1 cellular context compared by ENCODE assay signal in the genomic region with DNA sequence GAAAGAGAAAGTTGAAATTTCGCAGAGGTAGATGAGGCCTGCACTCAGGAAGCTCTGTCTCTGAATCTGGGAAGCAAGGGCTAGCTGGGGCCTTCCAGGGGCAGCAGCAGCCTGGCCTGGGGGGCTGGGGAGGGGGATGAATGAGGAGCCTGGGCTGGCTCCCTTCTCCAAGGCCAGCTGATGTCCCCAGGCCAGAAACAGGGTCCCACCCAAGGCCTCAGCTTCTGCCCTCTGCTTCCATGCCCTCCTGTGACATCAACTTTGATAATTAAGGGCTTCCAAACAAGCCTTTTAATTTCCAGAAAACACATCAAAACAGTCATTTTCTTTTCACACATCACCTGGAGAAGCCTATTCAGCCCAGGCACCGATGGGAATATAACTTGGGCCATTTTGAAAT.
TF ChIP-seq lines count a peak whose summit lies in the region.

No MANE protein-coding gene starts in this region.

TF ChIP-seq in K562, 482 proteins besides CTCF, POLR2A, EP300 and RAD21:
- TF ChIP-seq, protein P1, sequence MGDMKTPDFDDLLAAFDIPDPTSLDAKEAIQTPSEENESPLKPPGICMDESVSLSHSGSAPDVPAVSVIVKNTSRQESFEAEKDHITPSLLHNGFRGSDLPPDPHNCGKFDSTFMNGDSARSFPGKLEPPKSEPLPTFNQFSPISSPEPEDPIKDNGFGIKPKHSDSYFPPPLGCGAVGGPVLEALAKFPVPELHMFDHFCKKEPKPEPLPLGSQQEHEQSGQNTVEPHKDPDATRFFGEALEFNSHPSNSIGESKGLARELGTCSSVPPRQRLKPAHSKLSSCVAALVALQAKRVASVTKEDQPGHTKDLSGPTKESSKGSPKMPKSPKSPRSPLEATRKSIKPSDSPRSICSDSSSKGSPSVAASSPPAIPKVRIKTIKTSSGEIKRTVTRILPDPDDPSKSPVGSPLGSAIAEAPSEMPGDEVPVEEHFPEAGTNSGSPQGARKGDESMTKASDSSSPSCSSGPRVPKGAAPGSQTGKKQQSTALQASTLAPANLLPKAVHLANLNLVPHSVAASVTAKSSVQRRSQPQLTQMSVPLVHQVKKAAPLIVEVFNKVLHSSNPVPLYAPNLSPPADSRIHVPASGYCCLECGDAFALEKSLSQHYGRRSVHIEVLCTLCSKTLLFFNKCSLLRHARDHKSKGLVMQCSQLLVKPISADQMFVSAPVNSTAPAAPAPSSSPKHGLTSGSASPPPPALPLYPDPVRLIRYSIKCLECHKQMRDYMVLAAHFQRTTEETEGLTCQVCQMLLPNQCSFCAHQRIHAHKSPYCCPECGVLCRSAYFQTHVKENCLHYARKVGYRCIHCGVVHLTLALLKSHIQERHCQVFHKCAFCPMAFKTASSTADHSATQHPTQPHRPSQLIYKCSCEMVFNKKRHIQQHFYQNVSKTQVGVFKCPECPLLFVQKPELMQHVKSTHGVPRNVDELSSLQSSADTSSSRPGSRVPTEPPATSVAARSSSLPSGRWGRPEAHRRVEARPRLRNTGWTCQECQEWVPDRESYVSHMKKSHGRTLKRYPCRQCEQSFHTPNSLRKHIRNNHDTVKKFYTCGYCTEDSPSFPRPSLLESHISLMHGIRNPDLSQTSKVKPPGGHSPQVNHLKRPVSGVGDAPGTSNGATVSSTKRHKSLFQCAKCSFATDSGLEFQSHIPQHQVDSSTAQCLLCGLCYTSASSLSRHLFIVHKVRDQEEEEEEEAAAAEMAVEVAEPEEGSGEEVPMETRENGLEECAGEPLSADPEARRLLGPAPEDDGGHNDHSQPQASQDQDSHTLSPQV (IDR thresholded peaks at IDR 0.05) = 0 out of 2 replicates have a peak, but pooled peaks have one; percentile 12
- TF ChIP-seq, protein P2, sequence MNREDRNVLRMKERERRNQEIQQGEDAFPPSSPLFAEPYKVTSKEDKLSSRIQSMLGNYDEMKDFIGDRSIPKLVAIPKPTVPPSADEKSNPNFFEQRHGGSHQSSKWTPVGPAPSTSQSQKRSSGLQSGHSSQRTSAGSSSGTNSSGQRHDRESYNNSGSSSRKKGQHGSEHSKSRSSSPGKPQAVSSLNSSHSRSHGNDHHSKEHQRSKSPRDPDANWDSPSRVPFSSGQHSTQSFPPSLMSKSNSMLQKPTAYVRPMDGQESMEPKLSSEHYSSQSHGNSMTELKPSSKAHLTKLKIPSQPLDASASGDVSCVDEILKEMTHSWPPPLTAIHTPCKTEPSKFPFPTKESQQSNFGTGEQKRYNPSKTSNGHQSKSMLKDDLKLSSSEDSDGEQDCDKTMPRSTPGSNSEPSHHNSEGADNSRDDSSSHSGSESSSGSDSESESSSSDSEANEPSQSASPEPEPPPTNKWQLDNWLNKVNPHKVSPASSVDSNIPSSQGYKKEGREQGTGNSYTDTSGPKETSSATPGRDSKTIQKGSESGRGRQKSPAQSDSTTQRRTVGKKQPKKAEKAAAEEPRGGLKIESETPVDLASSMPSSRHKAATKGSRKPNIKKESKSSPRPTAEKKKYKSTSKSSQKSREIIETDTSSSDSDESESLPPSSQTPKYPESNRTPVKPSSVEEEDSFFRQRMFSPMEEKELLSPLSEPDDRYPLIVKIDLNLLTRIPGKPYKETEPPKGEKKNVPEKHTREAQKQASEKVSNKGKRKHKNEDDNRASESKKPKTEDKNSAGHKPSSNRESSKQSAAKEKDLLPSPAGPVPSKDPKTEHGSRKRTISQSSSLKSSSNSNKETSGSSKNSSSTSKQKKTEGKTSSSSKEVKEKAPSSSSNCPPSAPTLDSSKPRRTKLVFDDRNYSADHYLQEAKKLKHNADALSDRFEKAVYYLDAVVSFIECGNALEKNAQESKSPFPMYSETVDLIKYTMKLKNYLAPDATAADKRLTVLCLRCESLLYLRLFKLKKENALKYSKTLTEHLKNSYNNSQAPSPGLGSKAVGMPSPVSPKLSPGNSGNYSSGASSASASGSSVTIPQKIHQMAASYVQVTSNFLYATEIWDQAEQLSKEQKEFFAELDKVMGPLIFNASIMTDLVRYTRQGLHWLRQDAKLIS (CRISPR knock-in tag; IDR thresholded peaks at IDR 0.05) = no peak
